ENCODE assay signal across 31 cellular contexts in genomic region chr17:74392848-74393247, GRCh38. TPM values are rescaled to one million over a fixed set of nuclear protein-coding genes. Genes with fewer than 3 reads are reported as not detected.
DNase-seq lines count a peak whose midpoint lies in the region; FAIRE-seq and TF ChIP-seq lines count a peak whose summit lies in the region.
"Had no signal": no experiment of that assay in that cellular context is flagged by ENCODE, and none has a peak within 500 bp of the region (broad histone marks: within the 10 kb centered on the region; RNA-seq: fewer than 3 reads in every experiment).

No MANE protein-coding gene starts in this region.

- H3K4me3 ChIP-seq in Karpas-422 (ENCODE audit: low read length): no peak overlapping the region
- H3K4me3 ChIP-seq: body of pancreas, lung, thyroid gland had no signal

- FAIRE-seq in urothelium cell line (lab: Jason Lieb, UNC): peak; percentile 67
- FAIRE-seq: keratinocyte, small intestine had no signal

- no peaks in the 10 kb centered on the region for H3K27me3 ChIP-seq in Karpas-422 (ENCODE audit: low read length)
- H3K27me3 ChIP-seq: body of pancreas, thyroid gland had no signal

- H3K27ac ChIP-seq in Karpas-422 (ENCODE audit: low read length): no peak overlapping the region
- H3K27ac ChIP-seq: body of pancreas, thyroid gland, VCaP had no signal

- no peaks in the 10 kb centered on the region for H4K20me1 ChIP-seq in Karpas-422 (ENCODE audit: insufficient read depth, low read depth, low read length)

- H3K9me3 ChIP-seq in Karpas-422 (ENCODE audit: low read length): no peaks in the 10 kb centered on the region
- H3K9me3 ChIP-seq: body of pancreas, SK-N-SH, thyroid gland had no signal

- H2AFZ ChIP-seq in Karpas-422 (ENCODE audit: low read length): no peak overlapping the region

- H3K4me1 ChIP-seq in Karpas-422 (ENCODE audit: low read length): no peaks in the 10 kb centered on the region

- H3K9ac ChIP-seq in Karpas-422 (ENCODE audit: low read length): no peak overlapping the region
- H3K9ac ChIP-seq: SK-N-SH had no signal

- no peaks in the 10 kb centered on the region for H3K36me3 Mint-ChIP-seq in brain
- H3K36me3 Mint-ChIP-seq: activated naive CD8-positive, alpha-beta T cell treated with anti-CD3 and anti-CD28 coated beads, Interleukin-2, amount 10 ng/mL, durations not matched to agents 7 days and 5 days had no signal

- DNase-seq in NCI-H1694 treated with DMSO at 0.1 percent for 48 hours (lab: John Stamatoyannopoulos, UW) (peak; percentile 4), NCI-H1694 (lab: John Stamatoyannopoulos, UW) (no peak), Karpas-422 (peak; percentile 57), urothelium cell line (ENCODE audit: low spot score) (no peak), NCI-H1930 (lab: John Stamatoyannopoulos, UW) (no peak), glomerular visceral epithelial cell (ENCODE audit: extremely low spot score) (no peak)
- DNase-seq in activated CD4-positive, alpha-beta T cell treated with anti-CD3 and anti-CD28 coated beads for 48 hours: no peak
- DNase-seq: 8988T; activated CD4-positive, alpha-beta T cell treated with anti-CD3 and anti-CD28 coated beads, Interleukin-2, amount 50 U/mL, for 1 hour; activated naive CD8-positive, alpha-beta T cell treated with anti-CD3 and anti-CD28 coated beads, Interleukin-2, amount 10 ng/mL, durations not matched to agents 7 days and 5 days; body of pancreas; effector memory CD4-positive, alpha-beta T cell; foreskin melanocyte; HCEC 1CT; NCI-H1048; NCI-H2029 treated with DMSO at 0.1 percent for 48 hours; NK-92 treated with Interleukin-12 subunit alpha and Interleukin-12 subunit beta, amount 100 ng/mL, for 24 hours; SK-N-SH; small intestine; stimulated activated CD4-positive, alpha-beta T cell treated with anti-CD3 and anti-CD28 coated beads, Interleukin-4, amount 100 ng/mL, for 1 hour; stimulated activated naive CD4-positive, alpha-beta T cell; thyroid gland had no signal

- peaks cover 31% of the 10 kb centered on the region for H3K4me1 Mint-ChIP-seq in brain
- H3K4me1 Mint-ChIP-seq: activated naive CD8-positive, alpha-beta T cell treated with anti-CD3 and anti-CD28 coated beads, Interleukin-2, amount 10 ng/mL, durations not matched to agents 7 days and 5 days had no signal

- H3K27me3 Mint-ChIP-seq in brain: peaks cover 15% of the 10 kb centered on the region

- no peaks in the 10 kb centered on the region for H3K79me2 ChIP-seq in Karpas-422 (ENCODE audit: low read length)

- H3K9me3 Mint-ChIP-seq in brain: no peaks in the 10 kb centered on the region
- H3K9me3 Mint-ChIP-seq: activated naive CD8-positive, alpha-beta T cell treated with anti-CD3 and anti-CD28 coated beads, Interleukin-2, amount 10 ng/mL, durations not matched to agents 7 days and 5 days; activated T-helper 2 cell treated with anti-CD3 and anti-CD28 coated beads, Interferon-gamma antibody, Interleukin-2, Interleukin-4, amounts not matched to agents 10 μg/mL and 5 μg/mL and 100 μg/mL, durations not matched to agents 14 hours and 24 hours and 36 hours; T-helper 2 cell treated with Interferon-gamma antibody and Interleukin-4, amounts not matched to agents 5 μg/mL and 100 μg/mL, for 36 hours had no signal

- no peak overlapping the region for H3K4me2 ChIP-seq in Karpas-422 (ENCODE audit: low read depth, low read length, poor library complexity, severe bottlenecking)
- H3K4me2 ChIP-seq: SK-N-SH had no signal

- peak overlapping the region in 3 of 5 experiments; percentile 17 to 90 (median 53) for H3K27ac Mint-ChIP-seq in brain
- H3K27ac Mint-ChIP-seq: activated naive CD8-positive, alpha-beta T cell treated with anti-CD3 and anti-CD28 coated beads, Interleukin-2, amount 10 ng/mL, durations not matched to agents 7 days and 5 days; activated T-helper 2 cell treated with anti-CD3 and anti-CD28 coated beads, Interferon-gamma antibody, Interleukin-2, Interleukin-4, amounts not matched to agents 10 μg/mL and 5 μg/mL and 100 μg/mL, durations not matched to agents 14 hours and 24 hours and 36 hours; T-helper 2 cell treated with Interferon-gamma antibody and Interleukin-4, amounts not matched to agents 5 μg/mL and 100 μg/mL, for 36 hours had no signal

- H3K36me3 ChIP-seq in Karpas-422 (ENCODE audit: insufficient read depth, low read length): no peaks in the 10 kb centered on the region
- H3K36me3 ChIP-seq: thyroid gland had no signal

- H3K4me3 Mint-ChIP-seq in brain: no peak overlapping the region
- H3K4me3 Mint-ChIP-seq: activated naive CD8-positive, alpha-beta T cell treated with anti-CD3 and anti-CD28 coated beads, Interleukin-2, amount 10 ng/mL, durations not matched to agents 7 days and 5 days; T-helper 2 cell treated with Interferon-gamma antibody and Interleukin-4, amounts not matched to agents 5 μg/mL and 100 μg/mL, for 36 hours had no signal

- TF ChIP-seq CTCF in brain (conservative IDR thresholded peaks at IDR 0.05): no peak

- no peaks in the 10 kb centered on the region for H3K9me2 ChIP-seq in Karpas-422 (replicated peaks; ENCODE audit: insufficient read depth, low read length)
- H3K9me2 ChIP-seq: SK-N-SH had no signal

RNA-seq across cellular contexts. Expression of gene GPR142, which starts 25.5 kb away (rescaled TPM):
- not detected in 2 replicates for total RNA-seq in Karpas-422 (2014; rRNA removed; shearing (Covaris generic); ENCODE audit: low replicate concordance)
- polyA plus RNA-seq in brain (ENCODE audit: insufficient read depth, low read depth, low replicate concordance): 0.51 TPM
- total RNA-seq: activated naive CD8-positive, alpha-beta T cell treated with anti-CD3 and anti-CD28 coated beads, Interleukin-2, amount 10 ng/mL, durations not matched to agents 7 days and 5 days; activated T-helper 2 cell treated with anti-CD3 and anti-CD28 coated beads, Interferon-gamma antibody, Interleukin-2, Interleukin-4, amounts not matched to agents 10 μg/mL and 5 μg/mL and 100 μg/mL, durations not matched to agents 14 hours and 24 hours and 36 hours; esophagus mucosa; LHCN-M2; lung; pulmonary artery endothelial cell had no signal
- polyA plus RNA-seq: keratinocyte, SK-N-SH had no signal

RNA-seq across cellular contexts. Expression of gene BTBD17, which starts 31.2 kb away (rescaled TPM):
- not detected in 2 replicates for total RNA-seq in Karpas-422 (2014; rRNA removed; shearing (Covaris generic); ENCODE audit: low replicate concordance)
- polyA plus RNA-seq in brain (ENCODE audit: insufficient read depth, low read depth, low replicate concordance): 48.3 TPM
- total RNA-seq: activated naive CD8-positive, alpha-beta T cell treated with anti-CD3 and anti-CD28 coated beads, Interleukin-2, amount 10 ng/mL, durations not matched to agents 7 days and 5 days; activated T-helper 2 cell treated with anti-CD3 and anti-CD28 coated beads, Interferon-gamma antibody, Interleukin-2, Interleukin-4, amounts not matched to agents 10 μg/mL and 5 μg/mL and 100 μg/mL, durations not matched to agents 14 hours and 24 hours and 36 hours; esophagus mucosa; LHCN-M2; pulmonary artery endothelial cell had no signal
- polyA plus RNA-seq: keratinocyte, lung, SK-N-SH had no signal

RNA-seq across cellular contexts. Expression of gene GPRC5C, which starts 39.0 kb away (rescaled TPM):
- total RNA-seq in Karpas-422 (2014; rRNA removed; shearing (Covaris generic); ENCODE audit: low replicate concordance): not detected in 2 replicates
- 63.8 TPM for polyA plus RNA-seq in brain (ENCODE audit: insufficient read depth, low read depth, low replicate concordance)
- total RNA-seq: activated naive CD8-positive, alpha-beta T cell treated with anti-CD3 and anti-CD28 coated beads, Interleukin-2, amount 10 ng/mL, durations not matched to agents 7 days and 5 days; LHCN-M2; pulmonary artery endothelial cell had no signal
- polyA plus RNA-seq: SK-N-SH had no signal

Comparison
In these comparisons a context has a peak if more than half of its experiments do, and no peak if none do; other contexts are left out.
1. DNase-seq: peak in NCI-H1694 treated with DMSO at 0.1 percent for 48 hours (single experiment) and Karpas-422 (single experiment); none in NCI-H1694 (single experiment), urothelium cell line (single experiment), NCI-H1930 (0 of 2), activated CD4-positive, alpha-beta T cell treated with anti-CD3 and anti-CD28 coated beads for 48 hours (single experiment) and glomerular visceral epithelial cell (single experiment).